Comparison of ENCODE assay signal across 8 cellular contexts in the genomic region with DNA sequence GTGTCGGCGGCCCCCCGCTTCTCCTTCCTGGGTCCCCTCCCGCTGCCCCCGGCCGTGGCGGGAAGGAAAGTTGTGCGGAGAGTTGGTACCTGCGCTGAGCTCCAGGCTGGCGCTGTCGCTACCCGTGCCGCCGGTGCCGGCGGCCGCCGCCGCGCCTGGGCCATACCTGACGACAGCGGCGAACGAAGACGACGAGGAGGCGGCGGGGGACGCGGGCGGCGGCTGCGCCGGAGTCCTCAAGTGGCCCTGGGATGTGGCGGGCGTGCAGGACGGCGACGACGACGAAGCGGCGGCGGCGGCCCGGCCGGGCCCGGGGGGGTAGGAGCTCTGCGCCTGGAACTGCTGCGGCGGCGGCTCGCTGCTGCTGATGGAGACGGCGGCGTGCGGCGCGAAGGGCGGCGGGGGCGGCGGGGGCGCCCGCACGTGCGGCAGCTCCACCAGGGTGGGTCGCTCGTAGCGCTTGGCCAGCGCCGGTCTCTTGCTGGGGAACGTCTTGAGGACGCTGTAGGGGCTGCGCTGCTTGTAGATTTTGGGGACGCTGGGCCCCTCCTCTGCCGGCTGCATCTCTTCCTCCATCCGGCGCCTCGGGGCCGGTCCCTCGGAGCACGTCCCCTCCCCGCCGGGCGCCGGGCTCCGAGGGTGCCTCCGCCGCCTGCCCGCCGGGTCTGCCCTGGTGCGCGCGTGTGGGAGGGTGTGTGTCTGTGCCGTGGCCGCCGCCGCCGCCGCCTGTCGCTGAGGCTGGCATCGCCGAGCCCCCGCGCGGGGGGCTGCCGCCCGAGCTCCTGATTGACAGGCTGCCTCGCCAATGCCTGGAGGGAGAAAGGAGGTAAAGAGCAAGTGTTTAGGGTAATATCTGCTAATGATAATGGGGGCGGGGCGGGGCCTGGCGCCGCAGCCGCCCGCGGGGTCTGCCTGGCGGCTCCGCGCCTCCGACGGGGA. TPM values are rescaled to one million over a fixed set of nuclear protein-coding genes. Genes with fewer than 3 reads are reported as not detected.
DNase-seq lines count a peak whose midpoint lies in the region; ATAC-seq and TF ChIP-seq lines count a peak whose summit lies in the region.

No MANE protein-coding gene starts in this region.

- peak overlapping the region; percentile 48 for H3K4me2 ChIP-seq in neural cell (ENCODE audit: low read length)

- TF ChIP-seq CTCF in neural cell (IDR thresholded peaks at IDR 0.05; ENCODE audit: poor library complexity, severe bottlenecking): peak; percentile 18

- H2AFZ ChIP-seq in neural cell (ENCODE audit: low read depth, low read length): no peak overlapping the region

- H3K4me1 ChIP-seq in duodenal mucosa (ENCODE audit: control insufficient read depth in 1 of 2, insufficient read depth in 2 of 2, low read length in 2 of 2): no peaks in the 10 kb centered on the region

- no peaks in the 10 kb centered on the region for H3K9me2 ChIP-seq in neural cell (ENCODE audit: insufficient read depth, low read length)

- peak overlapping the region; percentile 54 to 62 for H3K4me3 ChIP-seq in duodenal mucosa (ENCODE audit: low read depth in 1 of 2, low read length in 2 of 2)
- peak overlapping the region; percentile 70 for H3K4me3 ChIP-seq in neural cell (ENCODE audit: low read length)

- no peak for TF ChIP-seq RAD21 in neural cell (conservative IDR thresholded peaks at IDR 0.05)

- no peak for TF ChIP-seq EP300 in neural cell (conservative IDR thresholded peaks at IDR 0.05; ENCODE audit: poor library complexity, severe bottlenecking)

- H3K27ac ChIP-seq in duodenal mucosa (ENCODE audit: low read depth, low read length) (no peak overlapping the region), neural cell (ENCODE audit: low read length) (no peak overlapping the region)

- H4K20me1 ChIP-seq in neural cell (ENCODE audit: insufficient read depth): no peaks in the 10 kb centered on the region

- no peak overlapping the region for H3K9ac ChIP-seq in duodenal mucosa (ENCODE audit: low read depth in 1 of 2, low read length in 2 of 2)
- peak overlapping the region; percentile 53 for H3K9ac ChIP-seq in neural cell (ENCODE audit: low read length)

- H3K27me3 ChIP-seq in duodenal mucosa (ENCODE audit: control insufficient read depth in 1 of 2, insufficient read depth in 2 of 2, low read length in 2 of 2): peaks cover 20 to 30% of the 10 kb centered on the region in 2 donors
- H3K27me3 ChIP-seq in neural cell (ENCODE audit: insufficient read depth, low read depth, low read length): peaks cover 43% of the 10 kb centered on the region

- no peaks in the 10 kb centered on the region for H3K79me2 ChIP-seq in neural cell (replicated peaks; ENCODE audit: insufficient read depth, low read length)

- H3K36me3 ChIP-seq in duodenal mucosa (ENCODE audit: control insufficient read depth in 1 of 2, insufficient read depth in 2 of 2, low read length in 2 of 2): no peaks in the 10 kb centered on the region
- H3K36me3 ChIP-seq in neural cell (ENCODE audit: insufficient read depth, low read length): no peaks in the 10 kb centered on the region

- peak; percentile 46 for ATAC-seq in HG03280 (IDR thresholded peaks at IDR 0.05; ENCODE audit: unreplicated experiment)

- H3F3A ChIP-seq in neural cell (ENCODE audit: insufficient read depth, low read length, poor library complexity, severe bottlenecking): peaks cover 3% of the 10 kb centered on the region

- peak; percentile 65 for DNase-seq in COR-L47 (lab: John Stamatoyannopoulos, UW)
- DNase-seq in GM19240 (ENCODE audit: insufficient read length, low spot score): peak; percentile 53
- DNase-seq in SK-N-DZ (ENCODE audit: low spot score): peak; percentile 92
- no peak for DNase-seq in DMS153 (lab: John Stamatoyannopoulos, UW)
- DNase-seq in NCI-H446 (lab: John Stamatoyannopoulos, UW): no peak

- H3K9me3 ChIP-seq in duodenal mucosa (ENCODE audit: control insufficient read depth in 1 of 2, low read length in 2 of 2): no peaks in the 10 kb centered on the region
- H3K9me3 ChIP-seq in neural cell (ENCODE audit: low read length): no peaks in the 10 kb centered on the region

TF ChIP-seq in neural cell, 6 proteins besides CTCF, POLR2A, EP300 and RAD21:
- TF ChIP-seq EZH2 (IDR thresholded peaks at IDR 0.05; ENCODE audit: borderline replicate concordance, insufficient read depth, low read length, poor library complexity, severe bottlenecking): no peak
- peak; percentile 64 for TF ChIP-seq MXI1 (conservative IDR thresholded peaks at IDR 0.05; ENCODE audit: poor library complexity, severe bottlenecking)
- no peak for TF ChIP-seq POLR2AphosphoS5 (IDR thresholded peaks at IDR 0.05)
- no peak for TF ChIP-seq REST (IDR thresholded peaks at IDR 0.05; ENCODE audit: borderline replicate concordance)
- no peak for TF ChIP-seq SMC3 (conservative IDR thresholded peaks at IDR 0.05; ENCODE audit: poor library complexity)

RNA-seq across cellular contexts. Expression of gene BEND4, which starts 0.6 kb away (rescaled TPM):
- polyA plus RNA-seq in SK-N-DZ (2014; cell fraction: cytosol; rRNA removed): 10.2 and 13.2 TPM in 2 replicates
- polyA plus RNA-seq in SK-N-DZ (2014; cell fraction: nucleus; rRNA removed): 17.0 and 23.5 TPM in 2 replicates
- 0.68 and 1.1 TPM in 2 replicates for polyA plus RNA-seq in neural cell
- 3.9 and 4.6 TPM in 2 replicates for polyA minus RNA-seq in neural cell

Comparison
In these comparisons a context has a peak if more than half of its experiments do, and no peak if none do; other contexts are left out.
1. DNase-seq: peak in COR-L47 (single experiment), GM19240 (single experiment) and SK-N-DZ (single experiment); none in DMS153 (single experiment) and NCI-H446 (0 of 2).